ENCODE assay signal across 1 cellular context in genomic region chr2:217790195-217790594, GRCh38.
TF ChIP-seq lines count a peak whose summit lies in the region.

No MANE protein-coding gene starts in this region.

TF ChIP-seq in HepG2, 621 proteins besides CTCF, POLR2A, EP300 and RAD21 (continued from another document and continues in another):
- TF ChIP-seq ZBTB43 (CRISPR knock-in tag; conservative IDR thresholded peaks at IDR 0.05) = no peak
- TF ChIP-seq ZNF644 (CRISPR knock-in tag; IDR thresholded peaks at IDR 0.05; ENCODE audit: low read depth) = peak; percentile 45; the same call in 1 of the 2 replicates
- TF ChIP-seq ATM (IDR thresholded peaks at IDR 0.05; ENCODE audit: borderline replicate concordance) = no peak
- TF ChIP-seq MAFG (CRISPR knock-in tag; IDR thresholded peaks at IDR 0.05) = no peak
- peak; percentile 59; the same call in 1 of the 2 replicates for TF ChIP-seq MAX (IDR thresholded peaks at IDR 0.05)
- no peak for TF ChIP-seq ZNF3 (CRISPR knock-in tag; IDR thresholded peaks at IDR 0.05)
- no peak for TF ChIP-seq SNAI1 (CRISPR knock-in tag; IDR thresholded peaks at IDR 0.05; ENCODE audit: borderline replicate concordance)
- no peak for TF ChIP-seq NBN (conservative IDR thresholded peaks at IDR 0.05)
- TF ChIP-seq SAP130 (CRISPR knock-in tag; IDR thresholded peaks at IDR 0.05; ENCODE audit: low read depth) = peak; percentile 91
- TF ChIP-seq ZNF230 (CRISPR knock-in tag; IDR thresholded peaks at IDR 0.05) = 0 out of 2 replicates have a peak, but pooled peaks have one; percentile 1
- TF ChIP-seq MXI1 (IDR thresholded peaks at IDR 0.05; ENCODE audit: borderline replicate concordance, low read depth, low read length) = peak; percentile 40; the same call in 1 of the 3 replicates
- TF ChIP-seq ZNF776 (CRISPR knock-in tag; IDR thresholded peaks at IDR 0.05) = no peak
- no peak for TF ChIP-seq LCORL (IDR thresholded peaks at IDR 0.05)
- no peak for TF ChIP-seq LCORL (CRISPR knock-in tag; IDR thresholded peaks at IDR 0.05)
- TF ChIP-seq DRAP1 (CRISPR knock-in tag; IDR thresholded peaks at IDR 0.05) = 0 out of 2 replicates have a peak, but pooled peaks have one; percentile 23
- no peak for TF ChIP-seq KDM4B (CRISPR knock-in tag; IDR thresholded peaks at IDR 0.05)
- no peak for TF ChIP-seq ZNF713 (CRISPR knock-in tag; IDR thresholded peaks at IDR 0.05)
- TF ChIP-seq, protein P1, sequence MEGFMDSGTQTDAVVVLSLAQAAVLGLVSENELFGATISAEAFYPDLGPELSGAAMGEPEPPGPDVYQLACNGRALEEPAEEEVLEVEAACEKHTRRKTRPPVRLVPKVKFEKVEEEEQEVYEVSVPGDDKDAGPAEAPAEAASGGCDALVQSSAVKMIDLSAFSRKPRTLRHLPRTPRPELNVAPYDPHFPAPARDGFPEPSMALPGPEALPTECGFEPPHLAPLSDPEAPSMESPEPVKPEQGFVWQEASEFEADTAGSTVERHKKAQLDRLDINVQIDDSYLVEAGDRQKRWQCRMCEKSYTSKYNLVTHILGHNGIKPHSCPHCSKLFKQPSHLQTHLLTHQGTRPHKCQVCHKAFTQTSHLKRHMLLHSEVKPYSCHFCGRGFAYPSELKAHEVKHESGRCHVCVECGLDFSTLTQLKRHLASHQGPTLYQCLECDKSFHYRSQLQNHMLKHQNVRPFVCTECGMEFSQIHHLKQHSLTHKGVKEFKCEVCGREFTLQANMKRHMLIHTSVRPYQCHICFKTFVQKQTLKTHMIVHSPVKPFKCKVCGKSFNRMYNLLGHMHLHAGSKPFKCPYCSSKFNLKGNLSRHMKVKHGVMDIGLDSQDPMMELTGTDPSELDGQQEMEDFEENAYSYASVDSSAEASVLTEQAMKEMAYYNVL (CRISPR knock-in tag; IDR thresholded peaks at IDR 0.05; ENCODE audit: borderline replicate concordance) = peak; percentile 82; the same call in 1 of the 2 replicates
- peak; percentile 51; the same call in 1 of the 2 replicates for TF ChIP-seq HMG20A (CRISPR knock-in tag; IDR thresholded peaks at IDR 0.05; ENCODE audit: borderline replicate concordance)
- no peak for TF ChIP-seq AGO2 (optimal IDR thresholded peaks at IDR 0.05; ENCODE audit: low read depth, low read length)
- no peak for TF ChIP-seq ZNF460 (CRISPR knock-in tag; IDR thresholded peaks at IDR 0.05; ENCODE audit: borderline replicate concordance)
- TF ChIP-seq, protein P2, sequence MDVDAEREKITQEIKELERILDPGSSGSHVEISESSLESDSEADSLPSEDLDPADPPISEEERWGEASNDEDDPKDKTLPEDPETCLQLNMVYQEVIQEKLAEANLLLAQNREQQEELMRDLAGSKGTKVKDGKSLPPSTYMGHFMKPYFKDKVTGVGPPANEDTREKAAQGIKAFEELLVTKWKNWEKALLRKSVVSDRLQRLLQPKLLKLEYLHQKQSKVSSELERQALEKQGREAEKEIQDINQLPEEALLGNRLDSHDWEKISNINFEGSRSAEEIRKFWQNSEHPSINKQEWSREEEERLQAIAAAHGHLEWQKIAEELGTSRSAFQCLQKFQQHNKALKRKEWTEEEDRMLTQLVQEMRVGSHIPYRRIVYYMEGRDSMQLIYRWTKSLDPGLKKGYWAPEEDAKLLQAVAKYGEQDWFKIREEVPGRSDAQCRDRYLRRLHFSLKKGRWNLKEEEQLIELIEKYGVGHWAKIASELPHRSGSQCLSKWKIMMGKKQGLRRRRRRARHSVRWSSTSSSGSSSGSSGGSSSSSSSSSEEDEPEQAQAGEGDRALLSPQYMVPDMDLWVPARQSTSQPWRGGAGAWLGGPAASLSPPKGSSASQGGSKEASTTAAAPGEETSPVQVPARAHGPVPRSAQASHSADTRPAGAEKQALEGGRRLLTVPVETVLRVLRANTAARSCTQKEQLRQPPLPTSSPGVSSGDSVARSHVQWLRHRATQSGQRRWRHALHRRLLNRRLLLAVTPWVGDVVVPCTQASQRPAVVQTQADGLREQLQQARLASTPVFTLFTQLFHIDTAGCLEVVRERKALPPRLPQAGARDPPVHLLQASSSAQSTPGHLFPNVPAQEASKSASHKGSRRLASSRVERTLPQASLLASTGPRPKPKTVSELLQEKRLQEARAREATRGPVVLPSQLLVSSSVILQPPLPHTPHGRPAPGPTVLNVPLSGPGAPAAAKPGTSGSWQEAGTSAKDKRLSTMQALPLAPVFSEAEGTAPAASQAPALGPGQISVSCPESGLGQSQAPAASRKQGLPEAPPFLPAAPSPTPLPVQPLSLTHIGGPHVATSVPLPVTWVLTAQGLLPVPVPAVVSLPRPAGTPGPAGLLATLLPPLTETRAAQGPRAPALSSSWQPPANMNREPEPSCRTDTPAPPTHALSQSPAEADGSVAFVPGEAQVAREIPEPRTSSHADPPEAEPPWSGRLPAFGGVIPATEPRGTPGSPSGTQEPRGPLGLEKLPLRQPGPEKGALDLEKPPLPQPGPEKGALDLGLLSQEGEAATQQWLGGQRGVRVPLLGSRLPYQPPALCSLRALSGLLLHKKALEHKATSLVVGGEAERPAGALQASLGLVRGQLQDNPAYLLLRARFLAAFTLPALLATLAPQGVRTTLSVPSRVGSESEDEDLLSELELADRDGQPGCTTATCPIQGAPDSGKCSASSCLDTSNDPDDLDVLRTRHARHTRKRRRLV (CRISPR knock-in tag; IDR thresholded peaks at IDR 0.05) = no peak
- TF ChIP-seq ZNF18 (CRISPR knock-in tag; IDR thresholded peaks at IDR 0.05; ENCODE audit: insufficient replicate concordance) = no peak
- no peak for TF ChIP-seq ISX (CRISPR knock-in tag; conservative IDR thresholded peaks at IDR 0.05)
- TF ChIP-seq, protein P3, sequence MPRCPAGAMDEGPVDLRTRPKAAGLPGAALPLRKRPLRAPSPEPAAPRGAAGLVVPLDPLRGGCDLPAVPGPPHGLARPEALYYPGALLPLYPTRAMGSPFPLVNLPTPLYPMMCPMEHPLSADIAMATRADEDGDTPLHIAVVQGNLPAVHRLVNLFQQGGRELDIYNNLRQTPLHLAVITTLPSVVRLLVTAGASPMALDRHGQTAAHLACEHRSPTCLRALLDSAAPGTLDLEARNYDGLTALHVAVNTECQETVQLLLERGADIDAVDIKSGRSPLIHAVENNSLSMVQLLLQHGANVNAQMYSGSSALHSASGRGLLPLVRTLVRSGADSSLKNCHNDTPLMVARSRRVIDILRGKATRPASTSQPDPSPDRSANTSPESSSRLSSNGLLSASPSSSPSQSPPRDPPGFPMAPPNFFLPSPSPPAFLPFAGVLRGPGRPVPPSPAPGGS (CRISPR knock-in tag; IDR thresholded peaks at IDR 0.05) = no peak
- no peak for TF ChIP-seq ZNF761 (CRISPR knock-in tag; conservative IDR thresholded peaks at IDR 0.05)
- no peak for TF ChIP-seq ZNF558 (CRISPR knock-in tag; IDR thresholded peaks at IDR 0.05; ENCODE audit: borderline replicate concordance)
- TF ChIP-seq KLF11 (CRISPR knock-in tag; IDR thresholded peaks at IDR 0.05) = 0 out of 2 replicates have a peak, but pooled peaks have one; percentile 43
- peak; percentile 66 for TF ChIP-seq PITX1 (CRISPR knock-in tag; IDR thresholded peaks at IDR 0.05)
- TF ChIP-seq CBX1 (IDR thresholded peaks at IDR 0.05; ENCODE audit: low read depth) = peak; percentile 11
- peak; percentile 46; the same call in 1 of the 2 replicates for TF ChIP-seq ZNF816 (CRISPR knock-in tag; IDR thresholded peaks at IDR 0.05; ENCODE audit: borderline replicate concordance)
- TF ChIP-seq GLMP (CRISPR knock-in tag; IDR thresholded peaks at IDR 0.05; ENCODE audit: borderline replicate concordance) = no peak
- no peak for TF ChIP-seq KDM5A (IDR thresholded peaks at IDR 0.05; ENCODE audit: borderline replicate concordance, low read length)
- no peak for TF ChIP-seq ZNF7 (CRISPR knock-in tag; IDR thresholded peaks at IDR 0.05)
- no peak for TF ChIP-seq ATF4 (CRISPR knock-in tag; IDR thresholded peaks at IDR 0.05)
- TF ChIP-seq ATF7 (IDR thresholded peaks at IDR 0.05) = no peak
- no peak for TF ChIP-seq ATF7 (CRISPR knock-in tag; IDR thresholded peaks at IDR 0.05)
- peak; percentile 81 for TF ChIP-seq SKI (IDR thresholded peaks at IDR 0.05; ENCODE audit: partially characterized antibody)
- no peak for TF ChIP-seq TCF7 (IDR thresholded peaks at IDR 0.05; ENCODE audit: low read depth)
- no peak for TF ChIP-seq ZFP36 (IDR thresholded peaks at IDR 0.05; ENCODE audit: borderline replicate concordance, low read depth, low read length, partially characterized antibody)
- TF ChIP-seq, protein P4, sequence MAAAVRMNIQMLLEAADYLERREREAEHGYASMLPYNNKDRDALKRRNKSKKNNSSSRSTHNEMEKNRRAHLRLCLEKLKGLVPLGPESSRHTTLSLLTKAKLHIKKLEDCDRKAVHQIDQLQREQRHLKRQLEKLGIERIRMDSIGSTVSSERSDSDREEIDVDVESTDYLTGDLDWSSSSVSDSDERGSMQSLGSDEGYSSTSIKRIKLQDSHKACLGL (CRISPR knock-in tag; IDR thresholded peaks at IDR 0.05) = no peak
- 0 out of 2 replicates have a peak, but pooled peaks have one; percentile 18 for TF ChIP-seq MXD4 (CRISPR knock-in tag; IDR thresholded peaks at IDR 0.05)
- TF ChIP-seq ZNF746 (CRISPR knock-in tag; IDR thresholded peaks at IDR 0.05) = peak; percentile 48; the same call in 1 of the 2 replicates
- TF ChIP-seq, protein P5, sequence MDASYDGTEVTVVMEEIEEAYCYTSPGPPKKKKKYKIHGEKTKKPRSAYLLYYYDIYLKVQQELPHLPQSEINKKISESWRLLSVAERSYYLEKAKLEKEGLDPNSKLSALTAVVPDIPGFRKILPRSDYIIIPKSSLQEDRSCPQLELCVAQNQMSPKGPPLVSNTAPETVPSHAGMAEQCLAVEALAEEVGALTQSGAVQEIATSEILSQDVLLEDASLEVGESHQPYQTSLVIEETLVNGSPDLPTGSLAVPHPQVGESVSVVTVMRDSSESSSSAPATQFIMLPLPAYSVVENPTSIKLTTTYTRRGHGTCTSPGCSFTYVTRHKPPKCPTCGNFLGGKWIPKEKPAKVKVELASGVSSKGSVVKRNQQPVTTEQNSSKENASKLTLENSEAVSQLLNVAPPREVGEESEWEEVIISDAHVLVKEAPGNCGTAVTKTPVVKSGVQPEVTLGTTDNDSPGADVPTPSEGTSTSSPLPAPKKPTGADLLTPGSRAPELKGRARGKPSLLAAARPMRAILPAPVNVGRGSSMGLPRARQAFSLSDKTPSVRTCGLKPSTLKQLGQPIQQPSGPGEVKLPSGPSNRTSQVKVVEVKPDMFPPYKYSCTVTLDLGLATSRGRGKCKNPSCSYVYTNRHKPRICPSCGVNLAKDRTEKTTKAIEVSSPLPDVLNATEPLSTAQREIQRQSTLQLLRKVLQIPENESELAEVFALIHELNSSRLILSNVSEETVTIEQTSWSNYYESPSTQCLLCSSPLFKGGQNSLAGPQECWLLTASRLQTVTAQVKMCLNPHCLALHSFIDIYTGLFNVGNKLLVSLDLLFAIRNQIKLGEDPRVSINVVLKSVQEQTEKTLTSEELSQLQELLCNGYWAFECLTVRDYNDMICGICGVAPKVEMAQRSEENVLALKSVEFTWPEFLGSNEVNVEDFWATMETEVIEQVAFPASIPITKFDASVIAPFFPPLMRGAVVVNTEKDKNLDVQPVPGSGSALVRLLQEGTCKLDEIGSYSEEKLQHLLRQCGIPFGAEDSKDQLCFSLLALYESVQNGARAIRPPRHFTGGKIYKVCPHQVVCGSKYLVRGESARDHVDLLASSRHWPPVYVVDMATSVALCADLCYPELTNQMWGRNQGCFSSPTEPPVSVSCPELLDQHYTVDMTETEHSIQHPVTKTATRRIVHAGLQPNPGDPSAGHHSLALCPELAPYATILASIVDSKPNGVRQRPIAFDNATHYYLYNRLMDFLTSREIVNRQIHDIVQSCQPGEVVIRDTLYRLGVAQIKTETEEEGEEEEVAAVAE (CRISPR knock-in tag; IDR thresholded peaks at IDR 0.05; ENCODE audit: borderline replicate concordance) = 0 out of 2 replicates have a peak, but pooled peaks have one; percentile 19
- no peak for TF ChIP-seq ZNF333 (CRISPR knock-in tag; IDR thresholded peaks at IDR 0.05; ENCODE audit: borderline replicate concordance)
- TF ChIP-seq RFXANK (CRISPR knock-in tag; IDR thresholded peaks at IDR 0.05) = no peak
- TF ChIP-seq HNF4G (IDR thresholded peaks at IDR 0.05; ENCODE audit: borderline replicate concordance, low read depth, low read length) = peak; percentile 13; the same call in 1 of the 2 replicates
- TF ChIP-seq HNF4G (CRISPR knock-in tag; IDR thresholded peaks at IDR 0.05; ENCODE audit: borderline replicate concordance, low read depth) = no peak
